24 cellular contexts compared by ENCODE assay signal in genomic region chr16:57242650-57243049, GRCh38. TPM values are rescaled to one million over a fixed set of nuclear protein-coding genes. Genes with fewer than 3 reads are reported as not detected.
DNase-seq lines count a peak whose midpoint lies in the region; ATAC-seq, FAIRE-seq and TF ChIP-seq lines count a peak whose summit lies in the region.
"Had no signal": no experiment of that assay in that cellular context is flagged by ENCODE, and none has a peak within 500 bp of the region (broad histone marks: within the 10 kb centered on the region; RNA-seq: fewer than 3 reads in every experiment).

No MANE protein-coding gene starts in this region.

- FAIRE-seq in HepG2 (lab: Jason Lieb, UNC), result no peak
- FAIRE-seq: A549, D721Med, GM18507 had no signal

- H3K9me3 Mint-ChIP-seq in brain, result no peaks in the 10 kb centered on the region
- no peaks in the 10 kb centered on the region for H3K9me3 Mint-ChIP-seq in natural killer cell treated with Interleukin-12 subunit alpha and Interleukin-12 subunit beta and Interleukin-15 and Interleukin-18, amount 100 ng/mL, for 72 hours

- TF ChIP-seq CTCF in HepG2 (CRISPR knock-in tag; IDR thresholded peaks at IDR 0.05) (no peak), right lobe of liver (IDR thresholded peaks at IDR 0.05) (no peak), brain (conservative IDR thresholded peaks at IDR 0.05) (no peak), omental fat pad (IDR thresholded peaks at IDR 0.05) (no peak)

- CTCF ChIA-PET in HepG2 (lab: Yijun Ruan, JAX; ENCODE audit: low intra/inter-chr PET ratio, low total read pairs), result no interaction called here

- H3K27me3 ChIP-seq in HepG2 (ENCODE audit: control insufficient read depth in 1 of 2, insufficient read depth in 2 of 2, low read length in 2 of 2), result no peaks in the 10 kb centered on the region
- H3K27me3 ChIP-seq in right lobe of liver, result no peaks in the 10 kb centered on the region
- H3K27me3 ChIP-seq: BE2C had no signal

- H4K20me1 ChIP-seq in HepG2 (ENCODE audit: insufficient read depth, low read length), result no peaks in the 10 kb centered on the region

- H3K9ac ChIP-seq in HepG2 (ENCODE audit: insufficient read depth, low read depth, low read length), result no peak overlapping the region

- peaks cover 20% of the 10 kb centered on the region for H3K4me1 Mint-ChIP-seq in brain
- peaks cover 43 to 47% of the 10 kb centered on the region in 2 donors for H3K4me1 Mint-ChIP-seq in natural killer cell treated with Interleukin-12 subunit alpha and Interleukin-12 subunit beta and Interleukin-15 and Interleukin-18, amount 100 ng/mL, for 72 hours (ENCODE audit: low read depth in 2 of 2)

- ATAC-seq in HepG2 (no peak), right lobe of liver (no peak), HG02623 (IDR thresholded peaks at IDR 0.05; ENCODE audit: unreplicated experiment) (no peak), omental fat pad (ENCODE audit: low FRiP score) (no peak)
- ATAC-seq in natural killer cell treated with Interleukin-12 subunit alpha and Interleukin-12 subunit beta and Interleukin-15 and Interleukin-18, amount 100 ng/mL, for 72 hours, result no peak
- ATAC-seq: A549 had no signal

- H3K4me3 ChIP-seq in HepG2 (replicated peaks in 1 of 3; ENCODE audit: insufficient read depth in 1 of 3, low read depth in 2 of 3, low read length in 3 of 3), result no peak overlapping the region
- no peak overlapping the region for H3K4me3 ChIP-seq in right lobe of liver
- H3K4me3 ChIP-seq: A549 had no signal

- peaks cover 35% of the 10 kb centered on the region for H3K4me1 ChIP-seq in HepG2 (ENCODE audit: insufficient read depth, low read length)
- peaks cover 0 to 25% (median 8%) of the 10 kb centered on the region in 4 donors for H3K4me1 ChIP-seq in right lobe of liver
- H3K4me1 ChIP-seq: BE2C had no signal

- H3K4me3 Mint-ChIP-seq in brain, result peak overlapping the region in 4 of 5 experiments; percentile 35 to 64 (median 43)
- H3K4me3 Mint-ChIP-seq in natural killer cell treated with Interleukin-12 subunit alpha and Interleukin-12 subunit beta and Interleukin-15 and Interleukin-18, amount 100 ng/mL, for 72 hours, result peak overlapping the region; percentile 15

- no peak overlapping the region for H2AFZ ChIP-seq in HepG2 (ENCODE audit: low read length)

- H3K36me3 Mint-ChIP-seq in brain, result peaks cover 27% of the 10 kb centered on the region
- H3K36me3 Mint-ChIP-seq in natural killer cell treated with Interleukin-12 subunit alpha and Interleukin-12 subunit beta and Interleukin-15 and Interleukin-18, amount 100 ng/mL, for 72 hours, result peaks cover 16% of the 10 kb centered on the region

- TF ChIP-seq RAD21 in HepG2 (CRISPR knock-in tag; IDR thresholded peaks at IDR 0.05), result no peak

- H3K9me3 ChIP-seq in HepG2 (ENCODE audit: low read length) (no peaks in the 10 kb centered on the region), right lobe of liver (no peaks in the 10 kb centered on the region)
- H3K9me3 ChIP-seq: A549, BE2C had no signal

- DNase-seq in HepG2 (ENCODE audit: low spot score) (no peak), right lobe of liver (no peak), DMS53 (lab: John Stamatoyannopoulos, UW) (no peak), omental fat pad (ENCODE audit: low spot score) (no peak)
- no peak for DNase-seq in natural killer cell treated with Interleukin-12 subunit alpha and Interleukin-12 subunit beta and Interleukin-15 and Interleukin-18, amount 100 ng/mL, for 72 hours (ENCODE audit: low spot score)
- DNase-seq: BE2C; DMS79 treated with DMSO at 0.1 percent for 48 hours; GOT3; HCEC 1CT; MV-4-11; NCI-H1105 treated with DMSO at 0.1 percent for 48 hours; NCI-H1694; NCI-H2081; NCI-H2171; NCI-H345; NCI-H524; NCI-H774; NK-92 treated with Interleukin-12 subunit alpha and Interleukin-12 subunit beta, amount 100 ng/mL, for 24 hours; SHP77 treated with DMSO at 0.1 percent for 48 hours had no signal

- intact Hi-C loops in HepG2 (cut with micrococcal nuclease; ENCODE audit: unreplicated experiment), result loop anchor here (1.0 kb wide), 1 partner anchor 54 kb away; no protein-coding TSS in a partner anchor
- intact Hi-C loops in right lobe of liver (cut with DNase I), result no loop called here

- no peaks in the 10 kb centered on the region for H3K27me3 Mint-ChIP-seq in brain
- no peaks in the 10 kb centered on the region for H3K27me3 Mint-ChIP-seq in natural killer cell treated with Interleukin-12 subunit alpha and Interleukin-12 subunit beta and Interleukin-15 and Interleukin-18, amount 100 ng/mL, for 72 hours

- H3K27ac ChIP-seq in HepG2 (ENCODE audit: extremely low read length, insufficient read depth, low read length) (no peak overlapping the region), right lobe of liver (no peak overlapping the region)
- H3K27ac ChIP-seq: A549 had no signal

- TF ChIP-seq EP300 in HepG2 (IDR thresholded peaks at IDR 0.05; ENCODE audit: low read depth in 2 of 2, low read length in 2 of 2) (no peak), HepG2 (CRISPR knock-in tag; IDR thresholded peaks at IDR 0.05; ENCODE audit: borderline replicate concordance) (no peak)

- POLR2A ChIA-PET in HepG2 (lab: Yijun Ruan, JAX), result no interaction called here

- BruUV-seq in HepG2 (replicated peaks; lab: Mats Ljungman, UMichigan), result no TSS peak

- H3K79me2 ChIP-seq in HepG2 (ENCODE audit: insufficient read depth, low read length), result peaks cover 7% of the 10 kb centered on the region

- H3K4me2 ChIP-seq in HepG2 (ENCODE audit: low read depth, low read length), result no peak overlapping the region
- H3K4me2 ChIP-seq: A549 had no signal

- 0 out of 4 replicates have a peak, but pooled peaks of 1 of the 2 experiments have one; percentile 16 for TF ChIP-seq POLR2A in HepG2 (IDR thresholded peaks at IDR 0.05; ENCODE audit: insufficient read depth in 1 of 2, low read depth in 2 of 2, low read length in 2 of 2)
- no peak for TF ChIP-seq POLR2A in right lobe of liver (IDR thresholded peaks at IDR 0.05)

- H3K27ac Mint-ChIP-seq in brain, result peak overlapping the region; percentile 3 to 45 (median 23)
- H3K27ac Mint-ChIP-seq in natural killer cell treated with Interleukin-12 subunit alpha and Interleukin-12 subunit beta and Interleukin-15 and Interleukin-18, amount 100 ng/mL, for 72 hours, result peak overlapping the region in 1 of 2 donors; percentile 1

- peaks cover 5 to 22% of the 10 kb centered on the region in 2 experiments; a peak in 4 of 5 replicates for H3K36me3 ChIP-seq in HepG2 (replicated peaks in 1 of 2; ENCODE audit: control insufficient read depth in 1 of 2, insufficient read depth in 2 of 2, low read length in 2 of 2)
- H3K36me3 ChIP-seq in right lobe of liver, result peaks cover 0 to 5% (median 2%) of the 10 kb centered on the region in 4 donors

- 96% methylated on average over 2 of the region's 2 CpGs for WGBS in HepG2 (ENCODE audit: low lambda C conversion rate)
- no CpG with 5 or more reads among the region's 2 CpGs for WGBS in right lobe of liver (ENCODE audit: insufficient coverage, low coverage, low lambda C conversion rate, missing lambda C conversion rate)

- in situ Hi-C loops in HepG2 (cut with HindIII; ENCODE audit: extremely low pct_ligation_motif_present, low pct_unique_long_range_greater_than_20kb), result no loop called here

RNA-seq across cellular contexts. Expression of gene ARL2BP, which starts 2.4 kb away (rescaled TPM):
- 67.6 and 97.1 TPM in 2 replicates for total RNA-seq in HepG2 (2016; rRNA removed; fragmentation: Illumina TruSeq; extraction: Trizol)
- total RNA-seq in HepG2 (2016; cell fraction: cytosol; rRNA removed; fragmentation: Illumina TruSeq; extraction: Trizol; ENCODE audit: low read depth), result 43.5 and 44.1 TPM in 2 replicates
- 66.0 and 92.7 TPM in 2 replicates for total RNA-seq in HepG2 (2016; cell fraction: insoluble cytoplasmic fraction; rRNA removed; fragmentation: Illumina TruSeq; extraction: Trizol)
- total RNA-seq in HepG2 (2016; cell fraction: membrane; rRNA removed; fragmentation: Illumina TruSeq; extraction: Trizol), result 109 and 111 TPM in 2 replicates
- total RNA-seq in HepG2 (2016; cell fraction: nucleus; rRNA removed; fragmentation: Illumina TruSeq; extraction: Trizol), result 24.1 and 29.7 TPM in 2 replicates
- 50.8 and 64.3 TPM in 2 replicates for polyA plus RNA-seq in HepG2 (2011; rRNA removed)
- polyA plus RNA-seq in HepG2 (2011; cell fraction: cytosol; rRNA removed), result 39.2 and 54.5 TPM in 2 replicates
- polyA plus RNA-seq in HepG2 (2011; cell fraction: nucleus; rRNA removed), result 13.9 and 16.0 TPM in 2 replicates
- 30.2 and 34.8 TPM in 2 replicates for polyA plus RNA-seq in HepG2 (2012)
- polyA plus RNA-seq in HepG2 (2016; cell fraction: cytosol; fragmentation: Illumina TruSeq; extraction: Trizol; ENCODE audit: low read depth), result 58.2 and 66.9 TPM in 2 replicates
- 110 and 111 TPM in 2 replicates for polyA plus RNA-seq in HepG2 (2016; cell fraction: insoluble cytoplasmic fraction; fragmentation: Illumina TruSeq; extraction: Trizol; ENCODE audit: low read depth)
- polyA plus RNA-seq in HepG2 (2016; cell fraction: membrane; fragmentation: Illumina TruSeq; extraction: Trizol; ENCODE audit: low read depth), result 110 and 116 TPM in 2 replicates
- polyA plus RNA-seq in HepG2 (2016; cell fraction: nucleus; fragmentation: Illumina TruSeq; extraction: Trizol; ENCODE audit: insufficient read depth, low read depth), result 41.6 and 42.0 TPM in 2 replicates
- polyA minus RNA-seq in HepG2 (2011; rRNA and poly(A)+ RNA removed; ENCODE audit: low replicate concordance), result 31.4 and 38.5 TPM in 2 replicates
- 29.3 and 33.2 TPM in 2 replicates for polyA minus RNA-seq in HepG2 (2011; cell fraction: cytosol; rRNA and poly(A)+ RNA removed)
- polyA minus RNA-seq in HepG2 (2011; cell fraction: nucleus; rRNA and poly(A)+ RNA removed), result 14.2 and 21.6 TPM in 2 replicates
- total RNA-seq in right lobe of liver, result 10 to 100 TPM; 19.3 to 26.8 (median 22.0) TPM
- polyA plus RNA-seq in brain (ENCODE audit: insufficient read depth, low read depth, low replicate concordance), result 62.5 TPM
- total RNA-seq in natural killer cell treated with Interleukin-12 subunit alpha and Interleukin-12 subunit beta and Interleukin-15 and Interleukin-18, amount 100 ng/mL, for 72 hours, result 10 to 100 TPM; 28.3 to 32.3 TPM
- total RNA-seq in omental fat pad, result 10 to 100 TPM; 48.8 to 67.3 (median 65.0) TPM

RNA-seq across cellular contexts. Expression of gene PLLP, which starts 41.8 kb away (rescaled TPM):
- total RNA-seq in HepG2 (2016; rRNA removed; fragmentation: Illumina TruSeq; extraction: Trizol) (39.5 and 60.6 TPM in 2 replicates), right lobe of liver (1 to 10 TPM; 2.1 to 7.4 (median 3.8) TPM), omental fat pad (10 to 100 TPM in 3 of 4 donors, 1 to 10 TPM in 1; 9.0 to 49.1 (median 12.2) TPM)
- total RNA-seq in HepG2 (2016; cell fraction: cytosol; rRNA removed; fragmentation: Illumina TruSeq; extraction: Trizol; ENCODE audit: low read depth), result 31.6 and 42.4 TPM in 2 replicates
- total RNA-seq in HepG2 (2016; cell fraction: insoluble cytoplasmic fraction; rRNA removed; fragmentation: Illumina TruSeq; extraction: Trizol), result 36.8 and 62.7 TPM in 2 replicates
- 53.7 and 65.8 TPM in 2 replicates for total RNA-seq in HepG2 (2016; cell fraction: membrane; rRNA removed; fragmentation: Illumina TruSeq; extraction: Trizol)
- total RNA-seq in HepG2 (2016; cell fraction: nucleus; rRNA removed; fragmentation: Illumina TruSeq; extraction: Trizol), result 44.1 and 48.9 TPM in 2 replicates
- polyA plus RNA-seq in HepG2 (2011; rRNA removed) (127 and 160 TPM in 2 replicates), brain (ENCODE audit: insufficient read depth, low read depth, low replicate concordance) (153 TPM)
- polyA plus RNA-seq in HepG2 (2011; cell fraction: cytosol; rRNA removed), result 145 and 183 TPM in 2 replicates
- polyA plus RNA-seq in HepG2 (2011; cell fraction: nucleus; rRNA removed), result 77.5 and 88.9 TPM in 2 replicates
- polyA plus RNA-seq in HepG2 (2012), result 40.5 and 51.4 TPM in 2 replicates
- polyA plus RNA-seq in HepG2 (2016; cell fraction: cytosol; fragmentation: Illumina TruSeq; extraction: Trizol; ENCODE audit: low read depth), result 35.9 and 51.7 TPM in 2 replicates
- polyA plus RNA-seq in HepG2 (2016; cell fraction: insoluble cytoplasmic fraction; fragmentation: Illumina TruSeq; extraction: Trizol; ENCODE audit: low read depth), result 47.5 and 48.8 TPM in 2 replicates
- 56.6 and 67.1 TPM in 2 replicates for polyA plus RNA-seq in HepG2 (2016; cell fraction: membrane; fragmentation: Illumina TruSeq; extraction: Trizol; ENCODE audit: low read depth)
- 83.7 and 88.2 TPM in 2 replicates for polyA plus RNA-seq in HepG2 (2016; cell fraction: nucleus; fragmentation: Illumina TruSeq; extraction: Trizol; ENCODE audit: insufficient read depth, low read depth)
- 159 and 370 TPM in 2 replicates for polyA minus RNA-seq in HepG2 (2011; rRNA and poly(A)+ RNA removed; ENCODE audit: low replicate concordance)
- polyA minus RNA-seq in HepG2 (2011; cell fraction: cytosol; rRNA and poly(A)+ RNA removed), result 54.5 and 69.4 TPM in 2 replicates
- polyA minus RNA-seq in HepG2 (2011; cell fraction: nucleus; rRNA and poly(A)+ RNA removed), result 23.7 and 30.3 TPM in 2 replicates
- total RNA-seq in natural killer cell treated with Interleukin-12 subunit alpha and Interleukin-12 subunit beta and Interleukin-15 and Interleukin-18, amount 100 ng/mL, for 72 hours, result under 1 TPM in 1 of 2 donors, not detected in 1; 0.67 TPM

RNA-seq across cellular contexts. Expression of gene RSPRY1, which starts 56.5 kb away (rescaled TPM):
- 51.7 and 53.4 TPM in 2 replicates for total RNA-seq in HepG2 (2016; rRNA removed; fragmentation: Illumina TruSeq; extraction: Trizol)
- 19.0 and 20.1 TPM in 2 replicates for total RNA-seq in HepG2 (2016; cell fraction: cytosol; rRNA removed; fragmentation: Illumina TruSeq; extraction: Trizol; ENCODE audit: low read depth)
- total RNA-seq in HepG2 (2016; cell fraction: insoluble cytoplasmic fraction; rRNA removed; fragmentation: Illumina TruSeq; extraction: Trizol), result 53.8 and 54.3 TPM in 2 replicates
- total RNA-seq in HepG2 (2016; cell fraction: membrane; rRNA removed; fragmentation: Illumina TruSeq; extraction: Trizol), result 36.2 and 36.7 TPM in 2 replicates
- 57.5 and 60.4 TPM in 2 replicates for total RNA-seq in HepG2 (2016; cell fraction: nucleus; rRNA removed; fragmentation: Illumina TruSeq; extraction: Trizol)
- polyA plus RNA-seq in HepG2 (2011; rRNA removed), result 47.9 and 61.0 TPM in 2 replicates
- polyA plus RNA-seq in HepG2 (2011; cell fraction: cytosol; rRNA removed), result 26.9 and 41.0 TPM in 2 replicates
- polyA plus RNA-seq in HepG2 (2011; cell fraction: nucleus; rRNA removed), result 39.4 and 42.0 TPM in 2 replicates
- polyA plus RNA-seq in HepG2 (2012), result 27.1 and 34.3 TPM in 2 replicates
- polyA plus RNA-seq in HepG2 (2016; cell fraction: cytosol; fragmentation: Illumina TruSeq; extraction: Trizol; ENCODE audit: low read depth), result 3.4 and 3.7 TPM in 2 replicates
- polyA plus RNA-seq in HepG2 (2016; cell fraction: insoluble cytoplasmic fraction; fragmentation: Illumina TruSeq; extraction: Trizol; ENCODE audit: low read depth), result 43.2 and 52.1 TPM in 2 replicates
- 13.3 and 17.1 TPM in 2 replicates for polyA plus RNA-seq in HepG2 (2016; cell fraction: membrane; fragmentation: Illumina TruSeq; extraction: Trizol; ENCODE audit: low read depth)
- 51.5 and 57.9 TPM in 2 replicates for polyA plus RNA-seq in HepG2 (2016; cell fraction: nucleus; fragmentation: Illumina TruSeq; extraction: Trizol; ENCODE audit: insufficient read depth, low read depth)
- 45.2 and 96.4 TPM in 2 replicates for polyA minus RNA-seq in HepG2 (2011; rRNA and poly(A)+ RNA removed; ENCODE audit: low replicate concordance)
- 68.9 and 72.7 TPM in 2 replicates for polyA minus RNA-seq in HepG2 (2011; cell fraction: cytosol; rRNA and poly(A)+ RNA removed)
- 128 and 149 TPM in 2 replicates for polyA minus RNA-seq in HepG2 (2011; cell fraction: nucleus; rRNA and poly(A)+ RNA removed)
- total RNA-seq in right lobe of liver, result 10 to 100 TPM; 18.0 to 26.1 (median 22.9) TPM
- polyA plus RNA-seq in brain (ENCODE audit: insufficient read depth, low read depth, low replicate concordance), result 22.6 TPM
- total RNA-seq in natural killer cell treated with Interleukin-12 subunit alpha and Interleukin-12 subunit beta and Interleukin-15 and Interleukin-18, amount 100 ng/mL, for 72 hours, result 10 to 100 TPM; 36.4 to 43.6 TPM
- total RNA-seq in omental fat pad, result 10 to 100 TPM; 22.7 to 40.6 (median 28.9) TPM

RNA-seq across cellular contexts. Expression of gene PSME3IP1, which starts 56.8 kb away (rescaled TPM):
- total RNA-seq in HepG2 (2016; rRNA removed; fragmentation: Illumina TruSeq; extraction: Trizol), result 99.8 and 104 TPM in 2 replicates
- 81.0 and 93.2 TPM in 2 replicates for total RNA-seq in HepG2 (2016; cell fraction: cytosol; rRNA removed; fragmentation: Illumina TruSeq; extraction: Trizol; ENCODE audit: low read depth)
- total RNA-seq in HepG2 (2016; cell fraction: insoluble cytoplasmic fraction; rRNA removed; fragmentation: Illumina TruSeq; extraction: Trizol), result 98.8 and 104 TPM in 2 replicates
- 49.2 and 54.2 TPM in 2 replicates for total RNA-seq in HepG2 (2016; cell fraction: membrane; rRNA removed; fragmentation: Illumina TruSeq; extraction: Trizol)
- total RNA-seq in HepG2 (2016; cell fraction: nucleus; rRNA removed; fragmentation: Illumina TruSeq; extraction: Trizol), result 61.4 and 77.1 TPM in 2 replicates
- polyA plus RNA-seq in HepG2 (2011; rRNA removed), result 90.8 and 99.8 TPM in 2 replicates
- 45.8 and 51.2 TPM in 2 replicates for polyA plus RNA-seq in HepG2 (2011; cell fraction: cytosol; rRNA removed)
- polyA plus RNA-seq in HepG2 (2011; cell fraction: nucleus; rRNA removed), result 207 and 252 TPM in 2 replicates
- 46.9 and 63.7 TPM in 2 replicates for polyA plus RNA-seq in HepG2 (2012)
- polyA plus RNA-seq in HepG2 (2016; cell fraction: cytosol; fragmentation: Illumina TruSeq; extraction: Trizol; ENCODE audit: low read depth), result 14.9 and 16.8 TPM in 2 replicates
- polyA plus RNA-seq in HepG2 (2016; cell fraction: insoluble cytoplasmic fraction; fragmentation: Illumina TruSeq; extraction: Trizol; ENCODE audit: low read depth), result 128 and 134 TPM in 2 replicates
- 28.8 and 29.0 TPM in 2 replicates for polyA plus RNA-seq in HepG2 (2016; cell fraction: membrane; fragmentation: Illumina TruSeq; extraction: Trizol; ENCODE audit: low read depth)
- 203 and 213 TPM in 2 replicates for polyA plus RNA-seq in HepG2 (2016; cell fraction: nucleus; fragmentation: Illumina TruSeq; extraction: Trizol; ENCODE audit: insufficient read depth, low read depth)
- polyA minus RNA-seq in HepG2 (2011; rRNA and poly(A)+ RNA removed; ENCODE audit: low replicate concordance), result 61.9 and 154 TPM in 2 replicates
- 17.3 and 23.9 TPM in 2 replicates for polyA minus RNA-seq in HepG2 (2011; cell fraction: cytosol; rRNA and poly(A)+ RNA removed)
- 71.4 and 71.5 TPM in 2 replicates for polyA minus RNA-seq in HepG2 (2011; cell fraction: nucleus; rRNA and poly(A)+ RNA removed)
- total RNA-seq in right lobe of liver, result 10 to 100 TPM; 26.2 to 61.8 (median 34.5) TPM
- polyA plus RNA-seq in brain (ENCODE audit: insufficient read depth, low read depth, low replicate concordance), result 208 TPM
- 100 to 1,000 TPM; 117 to 121 TPM for total RNA-seq in natural killer cell treated with Interleukin-12 subunit alpha and Interleukin-12 subunit beta and Interleukin-15 and Interleukin-18, amount 100 ng/mL, for 72 hours
- 10 to 100 TPM; 47.1 to 62.6 (median 54.5) TPM for total RNA-seq in omental fat pad
